Comparison of ENCODE assay signal across 21 cellular contexts in genomic region chr13:108185218-108185617, GRCh38.
"Had no signal": no experiment of that assay in that cellular context is flagged by ENCODE, and none has a peak within 500 bp of the region (broad histone marks: within the 10 kb centered on the region; RNA-seq: fewer than 3 reads in every experiment).

No MANE protein-coding gene starts in this region.

- DNase-seq: dorsolateral prefrontal cortex; effector memory CD4-positive, alpha-beta T cell; gastrocnemius medialis; glutamatergic neuron; islet precursor cell; nucleus accumbens; ovary; right cardiac atrium; small intestine; stimulated activated CD4-positive, alpha-beta T cell treated with anti-CD3 and anti-CD28 coated beads, Interleukin-4, amount 100 ng/mL, for 1 hour; stimulated activated CD8-positive, alpha-beta memory T cell treated with anti-CD3 and anti-CD28 coated beads, Interleukin-4, amount 100 ng/mL, for 48 hours; stimulated activated naive CD8-positive, alpha-beta T cell treated with anti-CD3 and anti-CD28 coated beads, Interleukin-15, amount 100 ng/mL, for 72 hours; testis had no signal

- H3K9me3 Mint-ChIP-seq: natural killer cell treated with Interleukin-12 subunit alpha and Interleukin-12 subunit beta and Interleukin-15 and Interleukin-18, amount 100 ng/mL, for 72 hours; neural progenitor cell; stimulated activated effector memory CD8-positive, alpha-beta T cell treated with anti-CD3 and anti-CD28 coated beads, Interleukin-12 subunit alpha, Interleukin-12 subunit beta, amount 100 ng/mL, for 72 hours; stimulated activated naive CD8-positive, alpha-beta T cell treated with anti-CD3 and anti-CD28 coated beads, Interleukin-15, amount 100 ng/mL, for 72 hours had no signal

- FAIRE-seq: endometrium, small intestine had no signal

- H3K27ac Mint-ChIP-seq: mesothelial cell of epicardium; natural killer cell treated with Interleukin-12 subunit alpha and Interleukin-12 subunit beta and Interleukin-15 and Interleukin-18, amount 100 ng/mL, for 72 hours; neural progenitor cell; progenitor cell of endocrine pancreas; stimulated activated effector memory CD8-positive, alpha-beta T cell treated with anti-CD3 and anti-CD28 coated beads, Interleukin-12 subunit alpha, Interleukin-12 subunit beta, amount 100 ng/mL, for 72 hours; stimulated activated naive CD8-positive, alpha-beta T cell treated with anti-CD3 and anti-CD28 coated beads, Interleukin-15, amount 100 ng/mL, for 72 hours had no signal

- H3K4me3 Mint-ChIP-seq: mesothelial cell of epicardium; natural killer cell treated with Interleukin-12 subunit alpha and Interleukin-12 subunit beta and Interleukin-15 and Interleukin-18, amount 100 ng/mL, for 72 hours; neural progenitor cell; stimulated activated effector memory CD8-positive, alpha-beta T cell treated with anti-CD3 and anti-CD28 coated beads, Interleukin-12 subunit alpha, Interleukin-12 subunit beta, amount 100 ng/mL, for 72 hours; stimulated activated naive CD8-positive, alpha-beta T cell treated with anti-CD3 and anti-CD28 coated beads, Interleukin-15, amount 100 ng/mL, for 72 hours had no signal

- ATAC-seq: esophagus mucosa; gastrocnemius medialis; left lobe of liver; natural killer cell treated with Interleukin-12 subunit alpha and Interleukin-12 subunit beta and Interleukin-15 and Interleukin-18, amount 100 ng/mL, for 72 hours; right cardiac atrium; stimulated activated effector memory CD8-positive, alpha-beta T cell treated with anti-CD3 and anti-CD28 coated beads, Interleukin-12 subunit alpha, Interleukin-12 subunit beta, amount 100 ng/mL, for 72 hours; stimulated activated naive CD8-positive, alpha-beta T cell treated with anti-CD3 and anti-CD28 coated beads, Interleukin-15, amount 100 ng/mL, for 72 hours had no signal

- H3K27me3 Mint-ChIP-seq: progenitor cell of endocrine pancreas had no signal

- H3K4me1 Mint-ChIP-seq: mesothelial cell of epicardium; neural progenitor cell; stimulated activated effector memory CD8-positive, alpha-beta T cell treated with anti-CD3 and anti-CD28 coated beads, Interleukin-12 subunit alpha, Interleukin-12 subunit beta, amount 100 ng/mL, for 72 hours; stimulated activated naive CD8-positive, alpha-beta T cell treated with anti-CD3 and anti-CD28 coated beads, Interleukin-15, amount 100 ng/mL, for 72 hours had no signal

- H3K36me3 Mint-ChIP-seq: mesothelial cell of epicardium; natural killer cell treated with Interleukin-12 subunit alpha and Interleukin-12 subunit beta and Interleukin-15 and Interleukin-18, amount 100 ng/mL, for 72 hours; neural progenitor cell; stimulated activated effector memory CD8-positive, alpha-beta T cell treated with anti-CD3 and anti-CD28 coated beads, Interleukin-12 subunit alpha, Interleukin-12 subunit beta, amount 100 ng/mL, for 72 hours had no signal
